ENCODE assay signal across 11 cellular contexts in genomic region chr2:75882530-75882929, GRCh38.
"Had no signal": no experiment of that assay in that cellular context is flagged by ENCODE, and none has a peak within 500 bp of the region (broad histone marks: within the 10 kb centered on the region; RNA-seq: fewer than 3 reads in every experiment).

No MANE protein-coding gene starts in this region.

- H3K9me3 ChIP-seq: HAP-1 had no signal

- H2AFZ ChIP-seq: GM23248, GM23338 had no signal

- H3K27ac ChIP-seq: GM23248 had no signal

- ATAC-seq: GM23338, HCT116 had no signal

- FAIRE-seq: H1, H54 had no signal

- H3K9ac ChIP-seq: GM23248 had no signal

- H3K4me1 ChIP-seq: HAP-1 had no signal

- DNase-seq: GM23248, GOT3, H7, H9, HCEC 1CT, HFFc6 had no signal

- H3K4me3 Mint-ChIP-seq: GM23338, H9, HFFc6 had no signal

- H3K4me2 ChIP-seq: GM23338 had no signal

- H3K4me1 Mint-ChIP-seq: GM23338, H9 had no signal

- H3K36me3 ChIP-seq: HAP-1 had no signal

- H3K27ac Mint-ChIP-seq: GM23338, H9, HFFc6 had no signal

- H3K4me3 ChIP-seq: GM23248, GM23338, HAP-1 had no signal
